ENCODE assay signal across 23 cellular contexts in the genomic region with DNA sequence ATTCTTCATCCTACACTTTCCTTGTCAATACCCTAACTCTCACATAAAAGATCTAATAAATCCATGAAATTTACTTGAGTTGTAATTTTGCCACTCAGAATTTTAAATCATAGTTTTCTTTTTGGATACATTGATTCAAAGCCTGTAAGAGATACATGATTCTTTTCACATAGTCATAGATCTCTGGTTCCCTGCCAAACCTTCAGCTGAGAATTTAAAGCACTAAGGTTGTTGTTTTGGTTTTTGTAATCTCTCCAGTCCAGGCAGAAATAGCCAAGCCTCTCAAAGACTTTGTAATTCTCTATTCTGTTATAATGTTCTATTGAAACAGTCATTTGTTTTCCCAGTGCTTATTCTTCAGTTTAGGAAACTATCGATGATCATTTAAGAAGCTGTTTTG.
"Had no signal": no experiment of that assay in that cellular context is flagged by ENCODE, and none has a peak within 500 bp of the region (broad histone marks: within the 10 kb centered on the region; RNA-seq: fewer than 3 reads in every experiment).

No MANE protein-coding gene starts in this region.

- H3K4me1 Mint-ChIP-seq: activated CD4-positive, alpha-beta T cell treated with anti-CD3 and anti-CD28 coated beads for 36 hours; activated naive CD8-positive, alpha-beta T cell treated with anti-CD3 and anti-CD28 coated beads for 36 hours; central memory CD8-positive, alpha-beta T cell; natural killer cell had no signal

- H3K36me3 ChIP-seq: ascending aorta, heart right ventricle, left lung, right atrium auricular region, thoracic aorta, uterus had no signal

- H3K36me3 Mint-ChIP-seq: activated naive CD8-positive, alpha-beta T cell treated with anti-CD3 and anti-CD28 coated beads for 36 hours; natural killer cell; type B pancreatic cell had no signal

- DNase-seq: activated CD4-positive, alpha-beta T cell treated with anti-CD3 and anti-CD28 coated beads for 36 hours; activated CD4-positive, alpha-beta T cell treated with anti-CD3 and anti-CD28 coated beads, Interleukin-2, amount 50 U/mL, for 4 hours; activated CD4-positive, CD25-positive, alpha-beta regulatory T cell; activated naive CD4-positive, alpha-beta T cell treated with Interleukin-2 at 50 U/mL for 16 hours; activated naive CD8-positive, alpha-beta T cell treated with anti-CD3 and anti-CD28 coated beads for 36 hours; activated T-cell treated with anti-CD3 and anti-CD28 coated beads for 4 hours; activated T-cell treated with anti-CD3 and anti-CD28 coated beads, Interleukin-2, amount 50 U/mL, for 72 hours; dermis blood vessel endothelial cell; effector CD8-positive, alpha-beta T cell; foreskin melanocyte; heart right ventricle; left lung; mesendoderm; natural killer cell; stimulated activated CD4-positive, alpha-beta T cell treated with anti-CD3 and anti-CD28 coated beads, Interleukin-2, amount 100 ng/mL, for 48 hours; stimulated activated naive CD4-positive, alpha-beta T cell treated with Interleukin-2 at 50 U/mL for 16 hours; uterus had no signal

- H3K4me1 ChIP-seq: ascending aorta, heart right ventricle, left lung, right atrium auricular region, uterus had no signal

- ATAC-seq: activated CD4-positive, alpha-beta T cell treated with anti-CD3 and anti-CD28 coated beads for 36 hours; activated T-cell treated with anti-CD3 and anti-CD28 coated beads, Interleukin-2, amount 50 U/mL, for 72 hours; heart right ventricle; left lung; natural killer cell had no signal

- H3K4me3 Mint-ChIP-seq: activated CD4-positive, alpha-beta T cell treated with anti-CD3 and anti-CD28 coated beads for 36 hours; activated naive CD8-positive, alpha-beta T cell treated with anti-CD3 and anti-CD28 coated beads for 36 hours; activated T-cell treated with anti-CD3 and anti-CD28 coated beads, Interleukin-2, amount 50 U/mL, for 72 hours; central memory CD8-positive, alpha-beta T cell; natural killer cell; type B pancreatic cell had no signal

- H3K4me3 ChIP-seq: ascending aorta, heart right ventricle, left lung, lung, right atrium auricular region, thoracic aorta, uterus had no signal

- H3K9me3 ChIP-seq: ascending aorta, heart right ventricle, left lung, right atrium auricular region, thoracic aorta, uterus had no signal

- H3K27me3 ChIP-seq: ascending aorta, heart right ventricle, left lung, right atrium auricular region, uterus had no signal

- H3K9me3 Mint-ChIP-seq: activated naive CD8-positive, alpha-beta T cell treated with anti-CD3 and anti-CD28 coated beads for 36 hours; activated T-cell treated with anti-CD3 and anti-CD28 coated beads, Interleukin-2, amount 50 U/mL, for 72 hours; type B pancreatic cell had no signal

- H3K27ac ChIP-seq: ascending aorta, heart right ventricle, left lung, right atrium auricular region, thoracic aorta, uterus had no signal

- H3K27me3 Mint-ChIP-seq: activated CD4-positive, alpha-beta T cell treated with anti-CD3 and anti-CD28 coated beads for 36 hours; activated naive CD8-positive, alpha-beta T cell treated with anti-CD3 and anti-CD28 coated beads for 36 hours; central memory CD8-positive, alpha-beta T cell had no signal

- H3K27ac Mint-ChIP-seq: activated CD4-positive, alpha-beta T cell treated with anti-CD3 and anti-CD28 coated beads for 36 hours; activated naive CD8-positive, alpha-beta T cell treated with anti-CD3 and anti-CD28 coated beads for 36 hours; activated T-cell treated with anti-CD3 and anti-CD28 coated beads, Interleukin-2, amount 50 U/mL, for 72 hours; natural killer cell; type B pancreatic cell had no signal
